In genomic region chr15:62498711-62499110, GRCh38 we compare ENCODE assay signal across 17 cellular contexts.
"Had no signal": no experiment of that assay in that cellular context is flagged by ENCODE, and none has a peak within 500 bp of the region (broad histone marks: within the 10 kb centered on the region; RNA-seq: fewer than 3 reads in every experiment).

No MANE protein-coding gene starts in this region.

- H3K4me3 ChIP-seq: transverse colon had no signal

- H3K27ac ChIP-seq: parathyroid adenoma, transverse colon had no signal

- DNase-seq: activated B cell treated with CpG ODN at 0.5 μM for 24 hours; activated CD4-positive, alpha-beta memory T cell treated with anti-CD3 and anti-CD28 coated beads for 36 hours; activated CD4-positive, alpha-beta T cell treated with anti-CD3 and anti-CD28 coated beads for 4 hours; activated CD8-positive, alpha-beta memory T cell treated with anti-CD3 and anti-CD28 coated beads, Interleukin-2, amount 10 ng/mL, durations not matched to agents 7 days and 5 days; activated naive CD4-positive, alpha-beta T cell; activated naive CD8-positive, alpha-beta T cell treated with anti-CD3 and anti-CD28 coated beads for 36 hours; amygdala; cortex of kidney; erythroblast; head of caudate nucleus; mesendoderm; stimulated activated naive CD8-positive, alpha-beta T cell treated with anti-CD3 and anti-CD28 coated beads, Interleukin-15, Interleukin-2, amounts not matched to agents 100 U/mL and 50 U/mL, for 24 hours; T-cell; transverse colon had no signal

- H3K9me3 ChIP-seq: transverse colon had no signal

- H3K27me3 ChIP-seq: transverse colon had no signal

- H3K9ac ChIP-seq: parathyroid adenoma had no signal

- H3K4me1 ChIP-seq: parathyroid adenoma had no signal

- H3K36me3 ChIP-seq: transverse colon had no signal

- H3K79me2 ChIP-seq: parathyroid adenoma had no signal

- H2AFZ ChIP-seq: parathyroid adenoma had no signal

- ATAC-seq: activated CD8-positive, alpha-beta memory T cell treated with anti-CD3 and anti-CD28 coated beads, Interleukin-2, amount 10 ng/mL, durations not matched to agents 7 days and 5 days; activated T-helper 17 cell treated with anti-CD3 and anti-CD28 coated beads, Interleukin-2, amount 50 U/mL, for 72 hours; natural killer cell treated with Interleukin-12 subunit alpha and Interleukin-12 subunit beta and Interleukin-15 and Interleukin-18, amount 100 ng/mL, for 72 hours; stimulated activated naive CD8-positive, alpha-beta T cell treated with anti-CD3 and anti-CD28 coated beads, Interleukin-15, Interleukin-2, amounts not matched to agents 100 U/mL and 50 U/mL, for 24 hours; T-cell had no signal
